Comparison of ENCODE assay signal across 8 cellular contexts in the genomic region with DNA sequence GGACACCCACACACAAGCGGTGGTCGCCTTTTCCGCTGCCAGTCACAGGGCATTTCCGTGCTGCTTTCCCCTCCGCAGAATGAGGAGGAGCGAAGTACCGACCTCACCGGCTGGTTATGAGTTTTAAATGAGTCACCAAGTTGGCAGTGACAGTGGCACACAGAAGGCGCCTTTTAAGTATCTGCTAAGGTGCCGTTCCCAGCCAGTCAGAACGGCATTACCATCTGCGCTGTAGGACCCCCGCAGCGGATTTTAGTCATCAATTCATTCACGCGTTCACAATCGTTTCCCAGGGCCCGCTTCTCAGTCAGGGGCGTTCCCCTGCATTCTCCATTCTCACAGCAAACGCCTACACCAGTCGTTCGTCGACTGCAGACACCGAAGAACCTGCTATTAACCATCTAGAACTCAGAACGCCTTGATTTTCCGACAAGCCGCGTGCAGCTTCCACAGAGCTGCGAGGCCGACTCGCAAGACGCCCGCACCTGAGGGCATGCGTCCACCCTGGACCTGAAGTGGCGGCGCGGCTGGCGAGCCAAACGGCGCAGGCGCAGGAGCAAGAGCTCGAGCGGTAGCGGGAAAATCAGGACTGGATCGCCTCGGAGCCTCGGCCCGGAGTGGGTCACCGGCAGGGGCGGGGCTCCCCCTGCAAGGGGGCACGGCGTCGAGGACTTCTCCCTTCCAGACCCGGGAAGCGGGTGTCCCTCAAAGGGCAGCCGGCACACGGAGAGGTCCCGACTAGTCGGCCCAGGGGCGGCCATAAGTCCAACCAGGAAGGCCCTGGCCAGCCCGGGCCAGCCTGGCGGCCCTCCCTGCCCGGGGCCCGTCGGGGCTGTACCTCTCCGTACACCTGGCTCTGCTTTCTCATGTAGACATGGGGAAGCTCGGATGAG. TPM values are rescaled to one million over a fixed set of nuclear protein-coding genes. Genes with fewer than 3 reads are reported as not detected.
DNase-seq lines count a peak whose midpoint lies in the region; ATAC-seq, FAIRE-seq and TF ChIP-seq lines count a peak whose summit lies in the region.

No MANE protein-coding gene starts in this region.

- peak overlapping the region; percentile 67 for H2AFZ ChIP-seq in OCI-LY3 (ENCODE audit: low read depth, low read length)

- FAIRE-seq in D721Med (lab: Jason Lieb, UNC): no peak

- H4K20me1 ChIP-seq in OCI-LY3 (ENCODE audit: insufficient read depth, low read length): no peaks in the 10 kb centered on the region

- peak overlapping the region; percentile 83 for H3K4me2 ChIP-seq in OCI-LY3 (ENCODE audit: low read length)

- H3K9me3 ChIP-seq in HUES6 (ENCODE audit: control insufficient read depth, insufficient read depth, low read depth, low read length) (no peaks in the 10 kb centered on the region; the same call in 1 of the 2 replicates), OCI-LY3 (ENCODE audit: insufficient read depth, low read length) (no peaks in the 10 kb centered on the region)

- TF ChIP-seq CTCF in D721Med (IDR thresholded peaks at IDR 0.05; ENCODE audit: insufficient read depth, missing control alignments) (no peak), OCI-LY3 (IDR thresholded peaks at IDR 0.05; ENCODE audit: low read depth, low read length) (no peak), epithelial cell of esophagus (IDR thresholded peaks at IDR 0.05; ENCODE audit: insufficient read depth, low read depth, low read length, missing control alignments) (no peak)

- H3K9ac ChIP-seq in HUES6 (ENCODE audit: low read length) (peak overlapping the region; percentile 47), OCI-LY3 (ENCODE audit: low read length) (peak overlapping the region; percentile 75)

- H3K36me3 ChIP-seq in HUES6 (ENCODE audit: control insufficient read depth, insufficient read depth, low read length) (no peaks in the 10 kb centered on the region), OCI-LY3 (replicated peaks; ENCODE audit: low read depth, low read length) (no peaks in the 10 kb centered on the region)

- H3K4me1 ChIP-seq in HUES6 (ENCODE audit: control insufficient read depth, insufficient read depth, low read length): no peaks in the 10 kb centered on the region; the same call in 1 of the 2 replicates
- peaks cover 15% of the 10 kb centered on the region for H3K4me1 ChIP-seq in OCI-LY3 (ENCODE audit: low read length)

- H3K27me3 ChIP-seq in HUES6 (ENCODE audit: control insufficient read depth, insufficient read depth, low read length) (no peaks in the 10 kb centered on the region; the same call in 1 of the 2 replicates), OCI-LY3 (ENCODE audit: low read depth, low read length) (no peaks in the 10 kb centered on the region)

- H3K27ac ChIP-seq in HUES6 (ENCODE audit: low read depth, low read length): no peak overlapping the region
- peak overlapping the region; percentile 74 for H3K27ac ChIP-seq in OCI-LY3 (ENCODE audit: low read length)

- ATAC-seq in GM21423 (IDR thresholded peaks at IDR 0.05; ENCODE audit: unreplicated experiment): peak; percentile 41

- DNase-seq in D721Med (ENCODE audit: insufficient read length, low spot score) (peak; percentile 58), activated T-cell treated with anti-CD3 and anti-CD28 coated beads for 24 hours (ENCODE audit: low read depth) (peak; percentile 78), epithelial cell of esophagus (ENCODE audit: low read depth) (peak; percentile 93), mucosa of gallbladder (ENCODE audit: low spot score) (peak; percentile 89)
- DNase-seq in stimulated activated CD8-positive, alpha-beta memory T cell treated with anti-CD3 and anti-CD28 coated beads, Interleukin-4, amount 100 ng/mL, for 1 hour (ENCODE audit: low read depth in 2 of 2, low spot score in 1 of 2): peak; percentile 66 to 68

- peak overlapping the region; percentile 62 for H3K4me3 ChIP-seq in HUES6 (ENCODE audit: low read depth, low read length)
- H3K4me3 ChIP-seq in OCI-LY3 (ENCODE audit: low read length): peak overlapping the region; percentile 82
- peak overlapping the region; percentile 80 for H3K4me3 ChIP-seq in epithelial cell of esophagus (ENCODE audit: low read length)

- H3K79me2 ChIP-seq in OCI-LY3 (ENCODE audit: low read length): peaks cover 4% of the 10 kb centered on the region; the same call in 1 of the 2 replicates

RNA-seq across cellular contexts. Expression of gene CYP2R1, which starts 0.6 kb away (rescaled TPM):
- total RNA-seq in mucosa of gallbladder: 9.6 TPM
